In the genomic region with DNA sequence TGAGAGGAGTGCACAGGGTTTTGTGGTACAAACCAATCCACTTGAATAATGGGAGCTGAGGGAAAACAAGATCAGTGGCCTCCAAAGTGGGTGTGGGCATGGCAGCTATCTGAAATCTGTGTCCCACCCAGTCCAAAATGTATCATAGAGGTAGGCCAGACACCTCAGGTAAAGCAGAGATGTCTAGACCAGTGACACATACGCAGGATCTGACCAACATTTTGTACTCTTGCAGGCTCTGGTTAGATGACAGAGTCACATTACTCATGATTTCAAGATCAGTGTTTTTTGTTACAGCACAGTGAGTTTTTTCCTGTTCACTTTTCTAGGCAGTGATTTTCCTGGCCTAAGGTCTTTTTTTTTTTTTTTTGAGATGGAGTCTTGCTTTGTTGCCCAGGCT, we compare ENCODE assay signal across 11 cellular contexts.
DNase-seq lines count a peak whose midpoint lies in the region; ATAC-seq and TF ChIP-seq lines count a peak whose summit lies in the region.
"Had no signal": no experiment of that assay in that cellular context is flagged by ENCODE, and none has a peak within 500 bp of the region (broad histone marks: within the 10 kb centered on the region; RNA-seq: fewer than 3 reads in every experiment).

No MANE protein-coding gene starts in this region.

- H3K4me3 ChIP-seq in Caco-2 (ENCODE audit: low read depth, low read length): no peak overlapping the region
- H3K4me3 ChIP-seq in HUES48 (ENCODE audit: low read depth, low read length): no peak overlapping the region

- POLR2A ChIA-PET in Caco-2 (lab: Charles Lee): no interaction called here
- POLR2A ChIA-PET in naive thymus-derived CD8-positive, alpha-beta T cell (lab: Charles Lee): interaction anchor here (0.6 kb wide), 1 partner anchor 417 kb away, joined by 3 read pairs; no protein-coding TSS in a partner anchor

- H3K27me3 ChIP-seq in Caco-2 (replicated peaks; ENCODE audit: control insufficient read depth, insufficient read depth, low read length) (no peaks in the 10 kb centered on the region), HUES48 (ENCODE audit: control insufficient read depth, insufficient read depth, low read length) (no peaks in the 10 kb centered on the region)

- peaks cover 63% of the 10 kb centered on the region for H3K4me1 ChIP-seq in Caco-2
- H3K4me1 ChIP-seq in HUES48 (ENCODE audit: control insufficient read depth, insufficient read depth, low read length): peaks cover 14% of the 10 kb centered on the region

- H3K27ac ChIP-seq in HUES48 (ENCODE audit: low read depth, low read length): peak overlapping the region; percentile 81

- TF ChIP-seq CTCF in Caco-2 (IDR thresholded peaks at IDR 0.05; ENCODE audit: insufficient read depth in 1 of 2, low read depth in 1 of 2, low read length in 1 of 2, severe bottlenecking in 1 of 2, unreplicated experiment in 1 of 2) (no peak), brain (conservative IDR thresholded peaks at IDR 0.05) (no peak)

- no peak overlapping the region for H3K4me3 Mint-ChIP-seq in Caco-2 (ENCODE audit: unreplicated experiment)
- no peak overlapping the region for H3K4me3 Mint-ChIP-seq in brain
- no peak overlapping the region for H3K4me3 Mint-ChIP-seq in naive thymus-derived CD8-positive, alpha-beta T cell
- H3K4me3 Mint-ChIP-seq: WTC11 had no signal

- DNase-seq in Caco-2 (no peak), SIG-M5 (lab: John Stamatoyannopoulos, UW) (no peak), AG08395 (ENCODE audit: low spot score) (no peak)
- DNase-seq in naive thymus-derived CD8-positive, alpha-beta T cell: no peak
- DNase-seq: NCI-H1930 had no signal

- ATAC-seq in naive thymus-derived CD8-positive, alpha-beta T cell: no peak
- ATAC-seq in GM21723 (IDR thresholded peaks at IDR 0.05; ENCODE audit: unreplicated experiment) (no peak), HG03280 (IDR thresholded peaks at IDR 0.05; ENCODE audit: unreplicated experiment) (no peak)
- ATAC-seq: WTC11 had no signal

- H3K27ac Mint-ChIP-seq in Caco-2 (ENCODE audit: unreplicated experiment) (peak overlapping the region; percentile 79), brain (peak overlapping the region in 4 of 5 experiments; percentile 7 to 93 (median 46))
- peak overlapping the region in 8 of 10 donors; percentile 22 to 68 (median 48) for H3K27ac Mint-ChIP-seq in naive thymus-derived CD8-positive, alpha-beta T cell

- H3K9me3 ChIP-seq in Caco-2 (no peaks in the 10 kb centered on the region), HUES48 (ENCODE audit: control insufficient read depth, insufficient read depth, low read length) (peaks cover 5% of the 10 kb centered on the region; the same call in 1 of the 2 replicates)

- no peak overlapping the region for H3K9ac ChIP-seq in HUES48 (ENCODE audit: low read depth, low read length)

- H3K36me3 Mint-ChIP-seq in Caco-2 (ENCODE audit: insufficient read depth, unreplicated experiment) (peaks cover 22% of the 10 kb centered on the region), brain (peaks cover 16% of the 10 kb centered on the region)
- H3K36me3 Mint-ChIP-seq in naive thymus-derived CD8-positive, alpha-beta T cell: peaks cover 0 to 24% (median 0%) of the 10 kb centered on the region in 3 donors
- H3K36me3 Mint-ChIP-seq: IgD-negative memory B cell had no signal

- H3K36me3 ChIP-seq in Caco-2 (ENCODE audit: control insufficient read depth, insufficient read depth, low read length) (no peaks in the 10 kb centered on the region), HUES48 (ENCODE audit: control insufficient read depth, insufficient read depth, low read length) (no peaks in the 10 kb centered on the region)

- intact Hi-C loops in Caco-2 (cut with micrococcal nuclease; ENCODE audit: unreplicated experiment): no loop called here

- CTCF ChIA-PET in Caco-2 (lab: Charles Lee): interaction anchor here (1.1 kb wide), 1 partner anchor 15 kb away, joined by 3 read pairs; no protein-coding TSS in a partner anchor

- peaks cover 39% of the 10 kb centered on the region for H3K4me1 Mint-ChIP-seq in Caco-2 (ENCODE audit: low read depth, unreplicated experiment)
- H3K4me1 Mint-ChIP-seq in brain: peaks cover 14% of the 10 kb centered on the region
- peaks cover 0 to 14% (median under 1%) of the 10 kb centered on the region in 4 donors for H3K4me1 Mint-ChIP-seq in naive thymus-derived CD8-positive, alpha-beta T cell

- no peaks in the 10 kb centered on the region for H3K9me3 Mint-ChIP-seq in Caco-2 (ENCODE audit: unreplicated experiment)
- peaks cover 0 to 9% (median 6%) of the 10 kb centered on the region in 5 experiments for H3K9me3 Mint-ChIP-seq in brain
- no peaks in the 10 kb centered on the region for H3K9me3 Mint-ChIP-seq in naive thymus-derived CD8-positive, alpha-beta T cell
- H3K9me3 Mint-ChIP-seq: IgD-negative memory B cell had no signal

- H3K27me3 Mint-ChIP-seq in Caco-2 (ENCODE audit: insufficient read depth, unreplicated experiment) (no peaks in the 10 kb centered on the region), brain (no peaks in the 10 kb centered on the region)
- H3K27me3 Mint-ChIP-seq in naive thymus-derived CD8-positive, alpha-beta T cell: no peaks in the 10 kb centered on the region
- H3K27me3 Mint-ChIP-seq: IgD-negative memory B cell had no signal

- no TSS peak for BruUV-seq in Caco-2 (replicated peaks; lab: Mats Ljungman, UMichigan)
